11 cellular contexts compared by ENCODE assay signal in the genomic region with DNA sequence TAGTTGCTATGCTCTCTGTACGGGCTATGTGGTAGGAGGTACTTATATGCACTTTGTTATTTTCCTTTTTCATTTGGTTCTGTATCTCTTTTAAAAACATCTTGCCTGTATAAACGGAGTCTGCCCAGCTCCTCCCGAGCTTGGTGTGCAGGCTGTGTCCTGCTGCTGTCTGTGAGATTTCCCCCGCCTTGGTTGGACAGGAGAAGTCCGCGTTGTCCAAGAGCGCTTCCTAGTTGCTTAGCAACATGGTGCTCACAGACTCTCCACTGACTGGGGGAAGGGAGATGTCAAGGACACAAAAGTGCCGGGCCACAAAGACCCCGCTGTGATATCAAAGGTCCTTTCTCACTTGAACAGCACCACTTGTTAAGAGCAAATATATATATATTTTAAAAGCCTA.
DNase-seq lines count a peak whose midpoint lies in the region; ATAC-seq, FAIRE-seq and TF ChIP-seq lines count a peak whose summit lies in the region.
"Had no signal": no experiment of that assay in that cellular context is flagged by ENCODE, and none has a peak within 500 bp of the region (broad histone marks: within the 10 kb centered on the region; RNA-seq: fewer than 3 reads in every experiment).

No MANE protein-coding gene starts in this region.

- peaks cover 0 to 7% of the 10 kb centered on the region in 2 donors for H3K27me3 ChIP-seq in small intestine (ENCODE audit: control insufficient read depth in 2 of 2, insufficient read depth in 2 of 2, low read length in 2 of 2)

- no peaks in the 10 kb centered on the region for H3K4me1 ChIP-seq in small intestine (ENCODE audit: control insufficient read depth in 2 of 2, insufficient read depth in 1 of 2, low read depth in 1 of 2, low read length in 1 of 2)
- H3K4me1 ChIP-seq: adrenal gland had no signal

- FAIRE-seq in small intestine (lab: Jason Lieb, UNC) = no peak
- FAIRE-seq in D721Med (lab: Jason Lieb, UNC) = no peak

- no peaks in the 10 kb centered on the region for H3K9me3 ChIP-seq in small intestine (ENCODE audit: control insufficient read depth, low read depth)
- H3K9me3 ChIP-seq: adrenal gland, esophagus muscularis mucosa had no signal

- no peak overlapping the region for H3K4me3 ChIP-seq in small intestine (ENCODE audit: low read depth in 1 of 2, low read length in 2 of 2)
- H3K4me3 ChIP-seq: adrenal gland had no signal

- no peak overlapping the region for H3K27ac ChIP-seq in small intestine (ENCODE audit: low read depth in 1 of 2, low read length in 1 of 2)
- H3K27ac ChIP-seq: adrenal gland, esophagus muscularis mucosa had no signal

- DNase-seq in NCI-H2029 (lab: John Stamatoyannopoulos, UW) (peak; percentile 50), NCI-H2029 treated with DMSO at 0.1 percent for 48 hours (lab: John Stamatoyannopoulos, UW) (no peak), SK-N-DZ (ENCODE audit: low spot score) (peak; percentile 94), inferior parietal cortex (ENCODE audit: extremely low spot score) (peak; percentile 76), small intestine (peak; percentile 2), NOMO-1 (lab: John Stamatoyannopoulos, UW; ENCODE audit: unreplicated experiment in 2 of 2) (no peak), D721Med (ENCODE audit: insufficient read length, low spot score) (no peak)
- DNase-seq: KG1 had no signal

- TF ChIP-seq CTCF in D721Med (IDR thresholded peaks at IDR 0.05; ENCODE audit: insufficient read depth, missing control alignments) = no peak

- WGBS in small intestine, 3 donors = 9 to 29% (median 26%) methylated on average over 9 of the region's 9 CpGs

- no peak for ATAC-seq in HG03354 (IDR thresholded peaks at IDR 0.05; ENCODE audit: poor library complexity, severe bottlenecking, unreplicated experiment)

- no peaks in the 10 kb centered on the region for H3K36me3 ChIP-seq in small intestine (ENCODE audit: control insufficient read depth in 2 of 2, insufficient read depth in 2 of 2, low read length in 2 of 2)
- H3K36me3 ChIP-seq: adrenal gland, esophagus muscularis mucosa had no signal

Comparison
In these comparisons a context has a peak if more than half of its experiments do, and no peak if none do; other contexts are left out.
1. DNase-seq: peak in NCI-H2029 (single experiment), SK-N-DZ (single experiment), inferior parietal cortex (single experiment) and small intestine (single experiment); none in NCI-H2029 treated with DMSO at 0.1 percent for 48 hours (single experiment), NOMO-1 (0 of 2) and D721Med (single experiment).